16 cellular contexts compared by ENCODE assay signal in the genomic region with DNA sequence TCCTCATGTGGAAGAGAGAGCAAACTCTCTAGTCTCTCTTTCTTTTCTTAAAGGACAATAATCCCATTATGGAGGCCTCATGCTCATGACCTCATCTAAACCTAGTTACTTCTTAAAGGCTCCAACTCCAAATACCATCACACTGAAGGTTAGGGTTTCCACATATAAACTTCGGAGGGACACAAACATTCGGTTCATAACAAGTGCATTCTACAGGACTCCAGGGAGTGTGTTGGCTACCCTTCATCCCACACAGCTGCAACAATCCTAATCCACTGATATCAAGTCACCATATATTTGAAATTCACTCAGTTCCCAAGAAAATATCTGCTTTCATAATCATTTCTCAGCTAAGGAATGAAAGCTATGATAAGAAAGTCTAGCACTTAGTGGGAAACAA.
"Had no signal": no experiment of that assay in that cellular context is flagged by ENCODE, and none has a peak within 500 bp of the region (broad histone marks: within the 10 kb centered on the region; RNA-seq: fewer than 3 reads in every experiment).

No MANE protein-coding gene starts in this region.

- H3K27me3 Mint-ChIP-seq: activated CD4-positive, alpha-beta T cell treated with anti-CD3 and anti-CD28 coated beads, Interleukin-2, amount 10 ng/mL, durations not matched to agents 7 days and 5 days; activated naive CD8-positive, alpha-beta T cell; dendritic cell treated with granulocyte-macrophage colony-stimulating factor and Interleukin-4, amounts not matched to agents 40 ng/mL and 50 ng/mL, for 4 days had no signal

- H3K4me3 Mint-ChIP-seq: activated CD4-positive, alpha-beta T cell treated with anti-CD3 and anti-CD28 coated beads, Interleukin-2, amount 10 ng/mL, durations not matched to agents 7 days and 5 days; activated naive CD8-positive, alpha-beta T cell; dendritic cell treated with granulocyte-macrophage colony-stimulating factor and Interleukin-4, amounts not matched to agents 40 ng/mL and 50 ng/mL, for 4 days; mesothelial cell of epicardium; T-helper 1 cell treated with Interleukin-12 subunit alpha and Interleukin-12 subunit beta and Interleukin-4 antibody, amounts not matched to agents 30 μg/mL and 1 μg/mL, for 36 hours had no signal

- H3K36me3 Mint-ChIP-seq: mesothelial cell of epicardium had no signal

- H3K4me3 ChIP-seq: hepatocyte, lung, skin epidermis had no signal

- H3K27me3 ChIP-seq: hepatocyte had no signal

- H3K27ac Mint-ChIP-seq: activated CD4-positive, alpha-beta T cell treated with anti-CD3 and anti-CD28 coated beads, Interleukin-2, amount 10 ng/mL, durations not matched to agents 7 days and 5 days; dendritic cell treated with granulocyte-macrophage colony-stimulating factor and Interleukin-4, amounts not matched to agents 40 ng/mL and 50 ng/mL, for 4 days; mesothelial cell of epicardium; T-helper 1 cell treated with Interleukin-12 subunit alpha and Interleukin-12 subunit beta and Interleukin-4 antibody, amounts not matched to agents 30 μg/mL and 1 μg/mL, for 36 hours had no signal

- H3K27ac ChIP-seq: hepatocyte had no signal

- DNase-seq: activated CD4-positive, alpha-beta T cell treated with anti-CD3 and anti-CD28 coated beads, Interleukin-2, amount 10 ng/mL, durations not matched to agents 7 days and 5 days; activated CD8-positive, alpha-beta memory T cell treated with anti-CD3 and anti-CD28 coated beads for 24 hours; effector CD8-positive, alpha-beta T cell; left cardiac atrium; occipital lobe; retina; stimulated activated CD4-positive, alpha-beta T cell treated with anti-CD3 and anti-CD28 coated beads, Interleukin-15, amount 100 ng/mL, for 24 hours; stimulated activated CD4-positive, alpha-beta T cell treated with anti-CD3 and anti-CD28 coated beads, Interleukin-2, amount 100 ng/mL, for 48 hours had no signal

- ATAC-seq: esophagus mucosa had no signal
